ENCODE assay signal across 8 cellular contexts in the genomic region with DNA sequence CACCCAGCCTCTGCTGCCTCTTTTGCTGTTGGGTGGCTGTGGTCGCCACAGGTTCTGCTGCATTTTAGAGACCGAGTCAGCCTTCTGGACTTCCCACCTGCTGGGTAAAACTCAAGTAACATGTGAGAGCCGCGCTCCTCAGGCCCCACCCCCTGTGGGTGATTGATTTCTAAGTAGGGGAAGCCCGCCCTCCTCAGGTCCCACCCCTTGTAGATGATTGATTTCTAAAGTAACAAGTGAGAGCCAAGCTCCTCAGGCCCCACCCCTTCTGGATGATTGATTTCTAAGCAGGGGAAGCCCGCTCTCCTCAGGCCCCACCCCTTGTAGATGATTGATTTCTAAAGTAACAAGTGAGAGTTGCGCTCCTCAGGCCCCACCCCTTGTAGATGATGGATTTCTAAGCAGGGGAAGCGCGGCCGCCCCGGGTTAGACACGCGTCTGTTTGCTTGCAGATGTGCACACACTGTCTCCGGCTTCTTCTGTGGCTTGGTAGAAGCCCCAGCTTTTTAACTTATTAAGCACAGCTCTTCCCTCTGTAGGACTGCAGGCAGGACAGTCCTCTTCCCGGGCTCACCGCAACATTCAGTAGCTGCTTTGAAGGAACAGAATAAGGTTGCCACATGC.
DNase-seq lines count a peak whose midpoint lies in the region; ATAC-seq and TF ChIP-seq lines count a peak whose summit lies in the region.

No MANE protein-coding gene starts in this region.

- ATAC-seq in GM19324 (IDR thresholded peaks at IDR 0.05; ENCODE audit: low FRiP score, unreplicated experiment) (peak; percentile 94), HG03460 (IDR thresholded peaks at IDR 0.05; ENCODE audit: unreplicated experiment) (peak; percentile 93), lower lobe of right lung (peak; percentile 98 to 99)

- no peaks in the 10 kb centered on the region for H3K36me3 Mint-ChIP-seq in activated CD4-positive, alpha-beta memory T cell treated with anti-CD3 and anti-CD28 coated beads for 36 hours

- peak overlapping the region; percentile 54 for H3K27ac ChIP-seq in lower lobe of right lung

- peak overlapping the region; percentile 27 for H3K4me3 ChIP-seq in BJ (ENCODE audit: low read depth, low read length)
- peak overlapping the region; percentile 48 for H3K4me3 ChIP-seq in lower lobe of right lung

- POLR2A ChIA-PET in BJ (lab: Charles Lee), result interaction anchor here (0.6 kb wide), 4 partner anchors 11 to 195 kb away, joined by 3 to 4 read pairs (median 3); no protein-coding TSS in a partner anchor
- POLR2A ChIA-PET in activated CD4-positive, alpha-beta memory T cell treated with anti-CD3 and anti-CD28 coated beads for 36 hours (lab: Charles Lee), result interaction anchor here (0.6 kb wide), 2 partner anchors 33 to 80 kb away, joined by 3 read pairs; no protein-coding TSS in a partner anchor

- no peaks in the 10 kb centered on the region for H3K9me3 ChIP-seq in lower lobe of right lung

- CTCF ChIA-PET in BJ (lab: Yijun Ruan, JAX), result interaction anchor here (1.5 kb wide), 1 partner anchor 11 kb away, joined by 5 read pairs; no protein-coding TSS in a partner anchor
- CTCF ChIA-PET in activated CD4-positive, alpha-beta memory T cell treated with anti-CD3 and anti-CD28 coated beads for 36 hours (lab: Charles Lee), result interaction anchor here (1.0 to 1.6 kb wide), 4 partner anchors 81 to 136 kb away, joined by 3 to 8 read pairs (median 4); partner anchors contain the start of gene TMEM44

- peaks cover 19% of the 10 kb centered on the region for H3K4me1 Mint-ChIP-seq in activated CD4-positive, alpha-beta memory T cell treated with anti-CD3 and anti-CD28 coated beads for 36 hours (ENCODE audit: low read depth)

- DNase-seq in BJ (ENCODE audit: low read depth), result peak; percentile 88
- peak; percentile 100 for DNase-seq in NCI-H774 (lab: John Stamatoyannopoulos, UW)
- DNase-seq in activated CD4-positive, alpha-beta memory T cell treated with anti-CD3 and anti-CD28 coated beads for 36 hours, result peak; percentile 96
- peak; percentile 92 for DNase-seq in effector CD4-positive, alpha-beta T cell
- DNase-seq in lower lobe of right lung, result peak; percentile 94
- peak; percentile 71 to 93 (median 83) for DNase-seq in stimulated activated CD4-positive, alpha-beta T cell treated with anti-CD3 and anti-CD28 coated beads, TNF-alpha, amount 100 ng/mL, for 24 hours (ENCODE audit: low read depth in 3 of 3)

- H3K4me3 Mint-ChIP-seq in activated CD4-positive, alpha-beta memory T cell treated with anti-CD3 and anti-CD28 coated beads for 36 hours, result peak overlapping the region; percentile 68

- peaks cover 32% of the 10 kb centered on the region for H3K4me1 ChIP-seq in lower lobe of right lung

- H3K36me3 ChIP-seq in BJ (ENCODE audit: control insufficient read depth, insufficient read depth, low read length) (no peaks in the 10 kb centered on the region), lower lobe of right lung (no peaks in the 10 kb centered on the region)

- no peak for TF ChIP-seq CTCF in BJ (IDR thresholded peaks at IDR 0.05; ENCODE audit: insufficient read depth, low read depth, low read length)
- TF ChIP-seq CTCF in lower lobe of right lung (IDR thresholded peaks at IDR 0.05), result no peak

- H3K27ac Mint-ChIP-seq in activated CD4-positive, alpha-beta memory T cell treated with anti-CD3 and anti-CD28 coated beads for 36 hours, result peak overlapping the region; percentile 70

- H3K27me3 ChIP-seq in BJ (ENCODE audit: control insufficient read depth, insufficient read depth, low read length) (no peaks in the 10 kb centered on the region), lower lobe of right lung (ENCODE audit: low read depth) (no peaks in the 10 kb centered on the region)

- intact Hi-C loops in activated CD4-positive, alpha-beta memory T cell treated with anti-CD3 and anti-CD28 coated beads for 36 hours (cut with micrococcal nuclease), result loop anchor here (1.0 to 10.0 kb wide), 8 partner anchors 84 to 1140 kb away; partner anchors contain the start of genes ATP13A3, FAM43A, LSG1 and PPP1R2
- intact Hi-C loops in lower lobe of right lung (cut with DNase I), result no loop called here

- H3K9me3 Mint-ChIP-seq in activated CD4-positive, alpha-beta memory T cell treated with anti-CD3 and anti-CD28 coated beads for 36 hours, result no peaks in the 10 kb centered on the region

- peaks cover 5% of the 10 kb centered on the region for H3K27me3 Mint-ChIP-seq in activated CD4-positive, alpha-beta memory T cell treated with anti-CD3 and anti-CD28 coated beads for 36 hours

Comparison
In these comparisons a context has a peak if more than half of its experiments do, and no peak if none do; other contexts are left out.
1. Peak in every context shown above with its lines: DNase-seq, ATAC-seq, H3K4me3 ChIP-seq and H3K27ac ChIP-seq.